ENCODE assay signal across 8 cellular contexts in genomic region chr1:26275580-26276431, GRCh38. TPM values are rescaled to one million over a fixed set of nuclear protein-coding genes. Genes with fewer than 3 reads are reported as not detected.
A peak's percentile ranks its signal among the peaks of the same experiment; 100 is the strongest.
DNase-seq lines count a peak whose midpoint lies in the region; ATAC-seq and TF ChIP-seq lines count a peak whose summit lies in the region.

No MANE protein-coding gene starts in this region.

- H3K4me2 ChIP-seq in trophoblast cell (ENCODE audit: low read length) = no peak overlapping the region

- no peak overlapping the region for H4K8ac ChIP-seq in trophoblast cell (ENCODE audit: low read depth, low read length)

- no peak overlapping the region for H3K18ac ChIP-seq in trophoblast cell (ENCODE audit: low read length)

- in situ Hi-C loops in transverse colon (cut with MboI; ENCODE audit: low pct_ligation_motif_present in 1 of 4, low pct_unique_long_range_greater_than_20kb in 1 of 4, low sequenced_read_pairs in 3 of 4) = loop anchor here in 3 of 4 donors (5.0 to 10.0 kb wide), 2 partner anchors 46 to 49 kb away; no protein-coding TSS in a partner anchor

- peak overlapping the region; percentile 21 for H4K91ac ChIP-seq in trophoblast cell (ENCODE audit: low read depth, low read length)

- no peaks in the 10 kb centered on the region for H3K36me3 ChIP-seq in adipocyte (ENCODE audit: control insufficient read depth, insufficient read depth, low read length, severe bottlenecking)
- peaks cover 21 to 38% of the 10 kb centered on the region in 2 experiments for H3K36me3 ChIP-seq in trophoblast cell (ENCODE audit: control insufficient read depth in 1 of 2, insufficient read depth in 2 of 2, low read length in 2 of 2)
- H3K36me3 ChIP-seq in transverse colon = peaks cover 0 to 2% (median 0%) of the 10 kb centered on the region in 4 donors

- peak; percentile 96 for DNase-seq in GM04503 (ENCODE audit: low read depth)
- peak; percentile 95 for DNase-seq in LHCN-M2 (ENCODE audit: low read depth)
- DNase-seq in SKM-1 treated with dmso at 0.1 percent for 144 hours (lab: John Stamatoyannopoulos, UW; ENCODE audit: unreplicated experiment) = peak; percentile 78
- peak; percentile 92 for DNase-seq in adipocyte (ENCODE audit: low read depth)
- DNase-seq in Right ventricle myocardium inferior (ENCODE audit: missing footprints) = peak; percentile 87
- DNase-seq in trophoblast cell = peak; percentile 88 to 93
- peak; percentile 93 for DNase-seq in transverse colon

- no peak overlapping the region for H3K23ac ChIP-seq in trophoblast cell (ENCODE audit: low read length)

- whole genome bisulfite sequencing in trophoblast cell (ENCODE audit: extremely low coverage, insufficient coverage, insufficient read length) = no CpG with 5 or more reads among the region's 3 CpGs
- WGBS in transverse colon (ENCODE audit: low coverage in 1 of 2), 2 donors = 0 to 17% methylated on average over 2 to 3 of the region's 3 CpGs

- no peak overlapping the region for H3K14ac ChIP-seq in trophoblast cell (ENCODE audit: low read length)

- TF ChIP-seq POLR2A in transverse colon (IDR thresholded peaks at IDR 0.05) = peak; percentile 48

- no peak for TF ChIP-seq EP300 in transverse colon (IDR thresholded peaks at IDR 0.05; ENCODE audit: low read depth)

- H2AFZ ChIP-seq in trophoblast cell (ENCODE audit: insufficient read depth, low read length, poor library complexity) = no peak overlapping the region

- no peak overlapping the region for H2AK5ac ChIP-seq in trophoblast cell (ENCODE audit: low read length)

- H3K79me2 ChIP-seq in trophoblast cell (ENCODE audit: control insufficient read depth, insufficient read depth, low read length, poor library complexity) = peaks cover 4% of the 10 kb centered on the region

- peak; percentile 83 to 97 (median 86) for TF ChIP-seq CTCF in transverse colon (IDR thresholded peaks at IDR 0.05)

- intact Hi-C loops in Right ventricle myocardium inferior (cut with DNase I) (loop anchor here (1.0 to 5.0 kb wide), 3 partner anchors 44 to 86 kb away; partner anchors contain the start of gene CEP85), transverse colon (cut with DNase I; ENCODE audit: low total_unique reads) (no loop called here)

- H4K12ac ChIP-seq in trophoblast cell (ENCODE audit: low read depth, low read length) = no peak overlapping the region

- peak overlapping the region; percentile 4 for H3K27ac ChIP-seq in trophoblast cell (ENCODE audit: low read depth, low read length)
- H3K27ac ChIP-seq in transverse colon = peak overlapping the region; percentile 93 to 98 (median 96)

- H3K4me3 ChIP-seq in adipocyte (ENCODE audit: low read length) (peak overlapping the region; percentile 45), trophoblast cell (ENCODE audit: low read depth, low read length) (no peak overlapping the region), transverse colon (no peak overlapping the region)

- H3K79me1 ChIP-seq in trophoblast cell (ENCODE audit: low read length) = peaks cover 5% of the 10 kb centered on the region

- no peak overlapping the region for H2BK5ac ChIP-seq in trophoblast cell (ENCODE audit: low read depth, low read length, poor library complexity)

- H3K4ac ChIP-seq in trophoblast cell (ENCODE audit: low read depth, low read length) = no peak overlapping the region

- H3K9ac ChIP-seq in adipocyte (ENCODE audit: low read length) (peak overlapping the region; percentile 79), trophoblast cell (ENCODE audit: low read length) (no peak overlapping the region)

- no peak overlapping the region for H2BK120ac ChIP-seq in trophoblast cell (ENCODE audit: insufficient read depth, low read length, poor library complexity)

- no peak overlapping the region for H2BK12ac ChIP-seq in trophoblast cell (ENCODE audit: low read length)

- H3K27me3 ChIP-seq in adipocyte (replicated peaks; ENCODE audit: control insufficient read depth, insufficient read depth, low read length) (no peaks in the 10 kb centered on the region), trophoblast cell (ENCODE audit: insufficient read depth, low read length) (no peaks in the 10 kb centered on the region), transverse colon (no peaks in the 10 kb centered on the region)

- H3K9me3 ChIP-seq in adipocyte (ENCODE audit: control insufficient read depth, low read length) = no peaks in the 10 kb centered on the region
- H3K9me3 ChIP-seq in trophoblast cell (ENCODE audit: insufficient read depth, low read depth, low read length) = no peaks in the 10 kb centered on the region
- no peaks in the 10 kb centered on the region for H3K9me3 ChIP-seq in transverse colon

- H3K4me1 ChIP-seq in adipocyte (ENCODE audit: control insufficient read depth, insufficient read depth, low read length) (peaks cover 51% of the 10 kb centered on the region), trophoblast cell (ENCODE audit: control insufficient read depth in 1 of 2, insufficient read depth in 2 of 2, low read length in 2 of 2) (peaks cover 6 to 19% of the 10 kb centered on the region in 2 experiments), transverse colon (peaks cover 37 to 51% (median 43%) of the 10 kb centered on the region in 4 donors)

- ATAC-seq in Right ventricle myocardium inferior (peak; percentile 83), GM21576 (IDR thresholded peaks at IDR 0.05; ENCODE audit: unreplicated experiment) (no peak)

RNA-seq across cellular contexts. Expression of gene SH3BGRL3, which starts 4.1 kb away (rescaled TPM):
- 221 and 264 TPM in 2 replicates for total RNA-seq in LHCN-M2 (2014; rRNA removed)
- 980 TPM for polyA plus RNA-seq in LHCN-M2 (2012)
- 50.5 TPM for total RNA-seq in Right ventricle myocardium inferior
- 179 and 184 TPM in 2 replicates for polyA plus RNA-seq in trophoblast cell (2013)
- total RNA-seq in transverse colon = 100 to 1,000 TPM; 134 to 314 (median 215) TPM

RNA-seq across cellular contexts. Expression of gene UBXN11, which starts 30.6 kb away (rescaled TPM):
- total RNA-seq in LHCN-M2 (2014; rRNA removed) (5.1 and 5.2 TPM in 2 replicates), Right ventricle myocardium inferior (9.5 TPM), transverse colon (10 to 100 TPM in 2 of 4 donors, 1 to 10 TPM in 2; 4.9 to 17.9 (median 12.0) TPM)
- polyA plus RNA-seq in LHCN-M2 (2012) = 18.2 TPM
- 8.1 and 8.5 TPM in 2 replicates for polyA plus RNA-seq in trophoblast cell (2013)

RNA-seq across cellular contexts. Expression of gene CEP85, which starts 41.8 kb away (rescaled TPM):
- total RNA-seq in LHCN-M2 (2014; rRNA removed) (17.8 and 20.8 TPM in 2 replicates), Right ventricle myocardium inferior (73.6 TPM), transverse colon (10 to 100 TPM in 3 of 4 donors, 1 to 10 TPM in 1; 8.6 to 73.8 (median 13.6) TPM)
- 9.5 TPM for polyA plus RNA-seq in LHCN-M2 (2012)
- polyA plus RNA-seq in trophoblast cell (2013) = 53.1 and 54.6 TPM in 2 replicates

RNA-seq across cellular contexts. Expression of gene CD52, which starts 42.0 kb away (rescaled TPM):
- not detected in 2 replicates for total RNA-seq in LHCN-M2 (2014; rRNA removed)
- not detected for polyA plus RNA-seq in LHCN-M2 (2012)
- 6.5 TPM for total RNA-seq in Right ventricle myocardium inferior
- polyA plus RNA-seq in trophoblast cell (2013) = 2.0 and 2.4 TPM in 2 replicates
- 10 to 100 TPM in 2 of 4 donors, 1 to 10 TPM in 1, not detected in 1; 5.3 to 56.1 (median 21.1) TPM for total RNA-seq in transverse colon
